Comparison of ENCODE assay signal across 11 cellular contexts in the genomic region with DNA sequence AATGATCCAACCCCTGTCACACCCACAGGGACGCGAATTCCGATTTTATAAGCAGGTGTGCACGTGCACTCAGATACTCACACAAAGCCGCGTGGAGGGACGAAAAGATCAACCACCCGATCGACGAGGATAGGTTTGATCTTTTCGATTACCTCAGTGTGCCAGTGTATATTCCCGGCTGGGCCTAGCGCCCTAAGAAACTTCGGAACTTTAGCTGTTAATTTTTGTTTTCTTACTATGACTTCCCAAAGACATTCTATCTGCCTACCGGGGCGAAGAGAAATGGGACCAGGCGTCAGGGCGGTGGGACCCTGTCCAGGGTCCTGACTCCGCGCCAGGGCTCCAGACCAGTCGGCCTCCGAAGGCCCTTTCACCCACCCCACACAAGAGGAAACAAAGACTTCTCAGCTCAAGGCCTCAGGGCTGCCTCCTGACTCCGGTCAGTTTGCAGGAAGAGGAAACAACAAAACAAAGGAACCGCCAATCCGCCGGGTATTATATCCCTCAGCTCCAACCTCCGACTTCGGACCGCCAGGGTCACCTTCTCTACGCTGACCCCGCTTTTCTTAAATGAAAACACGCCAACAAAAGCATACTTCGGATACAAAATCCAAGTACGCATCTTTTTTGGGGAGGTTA. TPM values are rescaled to one million over a fixed set of nuclear protein-coding genes. Genes with fewer than 3 reads are reported as not detected.
DNase-seq lines count a peak whose midpoint lies in the region; ATAC-seq and TF ChIP-seq lines count a peak whose summit lies in the region.
"Had no signal": no experiment of that assay in that cellular context is flagged by ENCODE, and none has a peak within 500 bp of the region (broad histone marks: within the 10 kb centered on the region; RNA-seq: fewer than 3 reads in every experiment).

No MANE protein-coding gene starts in this region.

- peaks cover 14% of the 10 kb centered on the region for H3K4me1 Mint-ChIP-seq in T-helper 17 cell
- H3K4me1 Mint-ChIP-seq in activated T-helper 2 cell treated with anti-CD3 and anti-CD28 coated beads, Interferon-gamma antibody, Interleukin-2, Interleukin-4, amounts not matched to agents 10 μg/mL and 5 μg/mL and 100 μg/mL, durations not matched to agents 14 hours and 24 hours and 36 hours (ENCODE audit: low read depth) = peaks cover 6% of the 10 kb centered on the region

- no peaks in the 10 kb centered on the region for H3K79me1 ChIP-seq in neuronal stem cell (ENCODE audit: low read depth, low read length)

- H3K36me3 Mint-ChIP-seq in T-helper 17 cell (ENCODE audit: low read depth) = peaks cover 2% of the 10 kb centered on the region
- H3K36me3 Mint-ChIP-seq in activated T-helper 2 cell treated with anti-CD3 and anti-CD28 coated beads, Interferon-gamma antibody, Interleukin-2, Interleukin-4, amounts not matched to agents 10 μg/mL and 5 μg/mL and 100 μg/mL, durations not matched to agents 14 hours and 24 hours and 36 hours (ENCODE audit: low read depth) = no peaks in the 10 kb centered on the region

- H3K36me3 ChIP-seq in iPS-18a (ENCODE audit: control insufficient read depth, low read depth, low read length) (no peaks in the 10 kb centered on the region), neuronal stem cell (replicated peaks in 1 of 2; ENCODE audit: control insufficient read depth in 2 of 2, insufficient read depth in 2 of 2, low read length in 2 of 2) (no peaks in the 10 kb centered on the region), Karpas-422 (ENCODE audit: insufficient read depth, low read length) (no peaks in the 10 kb centered on the region)
- H3K36me3 ChIP-seq: transverse colon had no signal

- no peak overlapping the region for H2BK120ac ChIP-seq in neuronal stem cell (ENCODE audit: low read depth, low read length)

- peak overlapping the region; percentile 24 for H3K27ac Mint-ChIP-seq in T-helper 17 cell
- H3K27ac Mint-ChIP-seq in activated T-helper 2 cell treated with anti-CD3 and anti-CD28 coated beads, Interferon-gamma antibody, Interleukin-2, Interleukin-4, amounts not matched to agents 10 μg/mL and 5 μg/mL and 100 μg/mL, durations not matched to agents 14 hours and 24 hours and 36 hours = no peak overlapping the region
- H3K27ac Mint-ChIP-seq: T-helper 1 cell treated with Interleukin-12 subunit alpha and Interleukin-12 subunit beta and Interleukin-4 antibody, amounts not matched to agents 30 μg/mL and 1 μg/mL, for 36 hours had no signal

- no peaks in the 10 kb centered on the region for H3K9me3 Mint-ChIP-seq in activated T-helper 2 cell treated with anti-CD3 and anti-CD28 coated beads, Interferon-gamma antibody, Interleukin-2, Interleukin-4, amounts not matched to agents 10 μg/mL and 5 μg/mL and 100 μg/mL, durations not matched to agents 14 hours and 24 hours and 36 hours
- H3K9me3 Mint-ChIP-seq: T-helper 1 cell treated with Interleukin-12 subunit alpha and Interleukin-12 subunit beta and Interleukin-4 antibody, amounts not matched to agents 30 μg/mL and 1 μg/mL, for 36 hours had no signal

- H2AFZ ChIP-seq in neuronal stem cell (ENCODE audit: low read length) (peak overlapping the region; percentile 34), Karpas-422 (ENCODE audit: low read length) (no peak overlapping the region)

- H3K4me3 ChIP-seq in iPS-18a (ENCODE audit: low read length) (peak overlapping the region; percentile 81), neuronal stem cell (ENCODE audit: low read length in 2 of 2) (peak overlapping the region; percentile 22 to 65), Karpas-422 (ENCODE audit: low read length) (no peak overlapping the region)
- H3K4me3 ChIP-seq: transverse colon had no signal

- no peak overlapping the region for H3K4ac ChIP-seq in neuronal stem cell (ENCODE audit: low read length)

- no CpG with 5 or more reads among the region's 34 CpGs for WGBS in neuronal stem cell (ENCODE audit: extremely low coverage in 2 of 2, insufficient read length in 2 of 2, insufficient replicate concordance in 1 of 2), 2 donors

- in situ Hi-C loops in GM13977 (cut with MboI; ENCODE audit: low pct_unique_long_range_greater_than_20kb, low sequenced_read_pairs, unreplicated experiment) = no loop called here

- H3K4me2 ChIP-seq in neuronal stem cell (ENCODE audit: insufficient read depth, low read length, poor library complexity, severe bottlenecking) (peak overlapping the region; percentile 63), Karpas-422 (ENCODE audit: low read depth, low read length, poor library complexity, severe bottlenecking) (no peak overlapping the region)

- intact Hi-C loops in activated T-helper 2 cell treated with anti-CD3 and anti-CD28 coated beads, Interferon-gamma antibody, Interleukin-2, Interleukin-4, amounts not matched to agents 10 μg/mL and 5 μg/mL and 100 μg/mL, durations not matched to agents 14 hours and 24 hours and 36 hours (cut with micrococcal nuclease) = loop anchor here (5.0 kb wide), 1 partner anchor 414 kb away; no protein-coding TSS in a partner anchor

- no peaks in the 10 kb centered on the region for H3K79me2 ChIP-seq in Karpas-422 (ENCODE audit: low read length)

- H3K9me3 ChIP-seq in T-helper 17 cell (ENCODE audit: control insufficient read depth, low read length, poor library complexity, severe bottlenecking) = peaks cover 5% of the 10 kb centered on the region
- H3K9me3 ChIP-seq in iPS-18a (ENCODE audit: control insufficient read depth, low read depth, low read length) = no peaks in the 10 kb centered on the region
- peaks cover 0 to 2% of the 10 kb centered on the region in 2 donors for H3K9me3 ChIP-seq in neuronal stem cell (replicated peaks in 1 of 2; ENCODE audit: control insufficient read depth in 2 of 2, insufficient read depth in 1 of 2, low read depth in 1 of 2, low read length in 2 of 2)
- no peaks in the 10 kb centered on the region for H3K9me3 ChIP-seq in Karpas-422 (ENCODE audit: low read length)
- H3K9me3 ChIP-seq: transverse colon had no signal

- no peak for ATAC-seq in T-helper 17 cell

- no peak overlapping the region for H3K23ac ChIP-seq in neuronal stem cell (ENCODE audit: low read depth, low read length, poor library complexity)

- no peak overlapping the region for H2BK12ac ChIP-seq in neuronal stem cell (ENCODE audit: low read length)

- H3K18ac ChIP-seq in neuronal stem cell (ENCODE audit: low read length) = no peak overlapping the region

- no peak overlapping the region for H2BK15ac ChIP-seq in neuronal stem cell (ENCODE audit: low read length)

- TF ChIP-seq CTCF in GM13977 (IDR thresholded peaks at IDR 0.05; ENCODE audit: extremely low read depth, insufficient read depth, missing control alignments) = no peak

- H3K27me3 ChIP-seq in iPS-18a (ENCODE audit: control insufficient read depth, insufficient read depth, low read length) = peaks cover 80% of the 10 kb centered on the region
- H3K27me3 ChIP-seq in neuronal stem cell (ENCODE audit: control insufficient read depth in 3 of 3, insufficient read depth in 3 of 3, low read depth in 1 of 3, low read length in 3 of 3) = peaks cover 37 to 63% (median 53%) of the 10 kb centered on the region in 3 experiments
- no peaks in the 10 kb centered on the region for H3K27me3 ChIP-seq in Karpas-422 (ENCODE audit: low read length)

- H3K9ac ChIP-seq in iPS-18a (ENCODE audit: low read length) (peak overlapping the region; percentile 41), neuronal stem cell (ENCODE audit: low read depth, low read length, poor library complexity) (no peak overlapping the region), Karpas-422 (ENCODE audit: low read length) (no peak overlapping the region)

- H2AK5ac ChIP-seq in neuronal stem cell (ENCODE audit: low read depth, low read length) = no peak overlapping the region

- DNase-seq in GM13977 (ENCODE audit: low spot score) (peak; percentile 35), T-helper 17 cell (no peak), neuronal stem cell (ENCODE audit: low spot score) (peak; percentile 85), Karpas-422 (no peak), HCEC 1CT (no peak)
- no peak for DNase-seq in activated T-helper 2 cell treated with anti-CD3 and anti-CD28 coated beads, Interferon-gamma antibody, Interleukin-2, Interleukin-4, amounts not matched to agents 10 μg/mL and 5 μg/mL and 100 μg/mL, durations not matched to agents 14 hours and 24 hours and 36 hours (ENCODE audit: low spot score)
- DNase-seq: transverse colon had no signal

- H3K14ac ChIP-seq in neuronal stem cell (ENCODE audit: low read length) = no peak overlapping the region

- H3K27ac ChIP-seq in iPS-18a (ENCODE audit: low read length) (no peak overlapping the region), neuronal stem cell (replicated peaks; ENCODE audit: low read length) (no peak overlapping the region), Karpas-422 (ENCODE audit: low read length) (no peak overlapping the region)
- H3K27ac ChIP-seq: HL-60, transverse colon had no signal

- H3K4me1 ChIP-seq in iPS-18a (ENCODE audit: control insufficient read depth, low read depth, low read length) (peaks cover 38% of the 10 kb centered on the region), neuronal stem cell (ENCODE audit: control insufficient read depth in 2 of 2, insufficient read depth in 1 of 2, low read depth in 1 of 2, low read length in 2 of 2) (peaks cover 31% of the 10 kb centered on the region in 2 donors), Karpas-422 (ENCODE audit: low read length) (peaks cover 24% of the 10 kb centered on the region)

- H3K9me2 ChIP-seq in Karpas-422 (replicated peaks; ENCODE audit: insufficient read depth, low read length) = no peaks in the 10 kb centered on the region

- no peak overlapping the region for H4K8ac ChIP-seq in neuronal stem cell (ENCODE audit: low read depth, low read length)

- peaks cover 88% of the 10 kb centered on the region for H3K27me3 Mint-ChIP-seq in T-helper 17 cell
- H3K27me3 Mint-ChIP-seq in activated T-helper 2 cell treated with anti-CD3 and anti-CD28 coated beads, Interferon-gamma antibody, Interleukin-2, Interleukin-4, amounts not matched to agents 10 μg/mL and 5 μg/mL and 100 μg/mL, durations not matched to agents 14 hours and 24 hours and 36 hours (ENCODE audit: low read depth) = peaks cover 82% of the 10 kb centered on the region

- no peak overlapping the region for H4K91ac ChIP-seq in neuronal stem cell (ENCODE audit: low read depth, low read length, poor library complexity)

- H4K20me1 ChIP-seq in Karpas-422 (ENCODE audit: insufficient read depth, low read depth, low read length) = no peaks in the 10 kb centered on the region

- no peak overlapping the region for H2BK5ac ChIP-seq in neuronal stem cell (ENCODE audit: low read length)

- H3K4me3 Mint-ChIP-seq in T-helper 17 cell = peak overlapping the region; percentile 43
- no peak overlapping the region for H3K4me3 Mint-ChIP-seq in activated T-helper 2 cell treated with anti-CD3 and anti-CD28 coated beads, Interferon-gamma antibody, Interleukin-2, Interleukin-4, amounts not matched to agents 10 μg/mL and 5 μg/mL and 100 μg/mL, durations not matched to agents 14 hours and 24 hours and 36 hours (ENCODE audit: low read depth)
- H3K4me3 Mint-ChIP-seq: T-helper 1 cell treated with Interleukin-12 subunit alpha and Interleukin-12 subunit beta and Interleukin-4 antibody, amounts not matched to agents 30 μg/mL and 1 μg/mL, for 36 hours had no signal

RNA-seq across cellular contexts. Expression of a gene that starts 6.8 kb away (rescaled TPM):
- total RNA-seq in T-helper 17 cell = not detected
- 0.24 TPM for polyA plus RNA-seq in neuronal stem cell (2013, experiment 1 of 2)
- 0.24 TPM for polyA plus RNA-seq in neuronal stem cell (2013, experiment 2 of 2)
- total RNA-seq in Karpas-422 (2014; rRNA removed; shearing (Covaris generic); ENCODE audit: low replicate concordance) = 0.14 and 0.45 TPM in 2 replicates
- total RNA-seq in activated T-helper 2 cell treated with anti-CD3 and anti-CD28 coated beads, Interferon-gamma antibody, Interleukin-2, Interleukin-4, amounts not matched to agents 10 μg/mL and 5 μg/mL and 100 μg/mL, durations not matched to agents 14 hours and 24 hours and 36 hours = not detected in 2 replicates
- total RNA-seq: bronchial epithelial cell had no signal

Comparison
In these comparisons a context has a peak if more than half of its experiments do, and no peak if none do; other contexts are left out.
1. DNase-seq: peak in GM13977 (single experiment) and neuronal stem cell (single experiment); none in T-helper 17 cell (0 of 3), Karpas-422 (single experiment), activated T-helper 2 cell treated with anti-CD3 and anti-CD28 coated beads, Interferon-gamma antibody, Interleukin-2, Interleukin-4, amounts not matched to agents 10 μg/mL and 5 μg/mL and 100 μg/mL, durations not matched to agents 14 hours and 24 hours and 36 hours (single experiment) and HCEC 1CT (single experiment).